In genomic region chr13:44917589-44918322, GRCh38 we compare ENCODE assay signal across 1 cellular context.
TF ChIP-seq lines count a peak whose summit lies in the region.

No MANE protein-coding gene starts in this region.

TF ChIP-seq in K562, 482 proteins besides CTCF, POLR2A, EP300 and RAD21 (continued from another document and continues in another):
- TF ChIP-seq PRDM10 (IDR thresholded peaks at IDR 0.05; ENCODE audit: partially characterized antibody) (peak; percentile 27), CBFA2T2 (conservative IDR thresholded peaks at IDR 0.05) (peak; percentile 33), SOX6 (IDR thresholded peaks at IDR 0.05) (peak; percentile 42), CCAR2 (IDR thresholded peaks at IDR 0.05; ENCODE audit: low read depth, low read length) (no peak), ZNF12 (CRISPR knock-in tag; IDR thresholded peaks at IDR 0.05) (no peak), DDX20 (tag; IDR thresholded peaks at IDR 0.05; ENCODE audit: low read depth) (no peak), HDAC3 (IDR thresholded peaks at IDR 0.05; ENCODE audit: borderline replicate concordance, partially characterized antibody) (no peak), ZNF41 (CRISPR knock-in tag; conservative IDR thresholded peaks at IDR 0.05) (no peak), TFAM (CRISPR knock-in tag; conservative IDR thresholded peaks at IDR 0.05) (no peak), TBP (optimal IDR thresholded peaks at IDR 0.05; ENCODE audit: low read depth, low read length) (peak; percentile 100), CREBBP (IDR thresholded peaks at IDR 0.05; ENCODE audit: low read depth, low read length) (no peak), CHD4 (IDR thresholded peaks at IDR 0.05; ENCODE audit: insufficient read depth, insufficient replicate concordance, low read depth, low read length, poor library complexity, severe bottlenecking) (no peak), PHF8 (IDR thresholded peaks at IDR 0.05; ENCODE audit: borderline replicate concordance, low read length) (no peak), MTA3 (IDR thresholded peaks at IDR 0.05; ENCODE audit: borderline replicate concordance) (0 out of 2 replicates have a peak, but pooled peaks have one; percentile 30), GABPA (tag; conservative IDR thresholded peaks at IDR 0.05; ENCODE audit: low read depth) (peak; percentile 61), KAT2B (IDR thresholded peaks at IDR 0.05; ENCODE audit: low read depth, low read length) (no peak), KLF10 (CRISPR knock-in tag; IDR thresholded peaks at IDR 0.05) (no peak), PHB (CRISPR knock-in tag; IDR thresholded peaks at IDR 0.05) (no peak), ZNF324 (CRISPR knock-in tag; IDR thresholded peaks at IDR 0.05) (no peak), TCF3 (CRISPR knock-in tag; IDR thresholded peaks at IDR 0.05) (peak; percentile 34), ARID1B (IDR thresholded peaks at IDR 0.05) (no peak), SREBF1 (IDR thresholded peaks at IDR 0.05; ENCODE audit: borderline replicate concordance, low read depth, low read length) (no peak), ZFPM2 (CRISPR knock-in tag; IDR thresholded peaks at IDR 0.05) (no peak), RBM34 (IDR thresholded peaks at IDR 0.05; ENCODE audit: borderline replicate concordance, insufficient read depth, low read length) (no peak), ZNF76 (CRISPR knock-in tag; IDR thresholded peaks at IDR 0.05; ENCODE audit: borderline replicate concordance) (no peak), DACH1 (IDR thresholded peaks at IDR 0.05; ENCODE audit: partially characterized antibody) (no peak), RBFOX2 (IDR thresholded peaks at IDR 0.05; ENCODE audit: low read depth, low read length) (no peak), HSF4 (CRISPR knock-in tag; IDR thresholded peaks at IDR 0.05; ENCODE audit: borderline replicate concordance) (no peak), ZC3H8 (IDR thresholded peaks at IDR 0.05) (no peak), HLTF (IDR thresholded peaks at IDR 0.05) (no peak), DPF2 (IDR thresholded peaks at IDR 0.05) (no peak), ESRRA (IDR thresholded peaks at IDR 0.05; ENCODE audit: borderline replicate concordance, low read depth) (peak; percentile 60), ZNF644 (tag; IDR thresholded peaks at IDR 0.05; ENCODE audit: low read depth) (no peak), TARDBP (IDR thresholded peaks at IDR 0.05) (no peak), TEAD2 (tag; IDR thresholded peaks at IDR 0.05) (no peak), GATAD2A (IDR thresholded peaks at IDR 0.05) (no peak), HDAC2 (IDR thresholded peaks at IDR 0.05) (no peak; the same call in 1 of the 2 replicates), MYBL2 (IDR thresholded peaks at IDR 0.05; ENCODE audit: low read depth) (peak; percentile 96), MYBL2 (CRISPR knock-in tag; IDR thresholded peaks at IDR 0.05; ENCODE audit: borderline replicate concordance) (no peak), ZNF445 (CRISPR knock-in tag; IDR thresholded peaks at IDR 0.05; ENCODE audit: low read depth) (no peak), KDM2B (CRISPR knock-in tag; IDR thresholded peaks at IDR 0.05) (no peak), THAP12 (CRISPR knock-in tag; IDR thresholded peaks at IDR 0.05) (no peak), ZNF717 (CRISPR knock-in tag; IDR thresholded peaks at IDR 0.05) (no peak), RFX1 (IDR thresholded peaks at IDR 0.05) (no peak), POLR2AphosphoS5 (IDR thresholded peaks at IDR 0.05; ENCODE audit: control insufficient read depth, insufficient read depth, low read depth, low read length) (peak; percentile 57; the same call in 1 of the 2 replicates), ERF (CRISPR knock-in tag; IDR thresholded peaks at IDR 0.05) (no peak), CBX2 (IDR thresholded peaks at IDR 0.05; ENCODE audit: insufficient read depth, low read length, poor library complexity, severe bottlenecking) (no peak), ZFX (CRISPR knock-in tag; IDR thresholded peaks at IDR 0.05) (no peak; the same call in 1 of the 2 replicates), NFE2 (IDR thresholded peaks at IDR 0.05; ENCODE audit: low read depth) (no peak), HMGN3 (IDR thresholded peaks at IDR 0.05; ENCODE audit: borderline replicate concordance, extremely low read depth, insufficient read length, low read depth, low read length) (no peak), TSHZ1 (CRISPR knock-in tag; IDR thresholded peaks at IDR 0.05) (no peak), BCL6 (CRISPR knock-in tag; IDR thresholded peaks at IDR 0.05) (no peak), FUS (optimal IDR thresholded peaks at IDR 0.05; ENCODE audit: low read depth, low read length) (no peak), MIER1 (IDR thresholded peaks at IDR 0.05; ENCODE audit: low read depth) (no peak), USF2 (CRISPR knock-in tag; IDR thresholded peaks at IDR 0.05) (no peak), ZNF449 (CRISPR knock-in tag; IDR thresholded peaks at IDR 0.05) (no peak), CBX3 (IDR thresholded peaks at IDR 0.05; ENCODE audit: borderline replicate concordance in 1 of 2, low read length in 2 of 2) (no peak; a peak in 1 of 3 replicates), POLR3A (IDR thresholded peaks at IDR 0.05; ENCODE audit: borderline replicate concordance, extremely low read depth, insufficient read depth, insufficient read length) (peak; percentile 92), BACH1 (tag; IDR thresholded peaks at IDR 0.05) (peak; percentile 32; the same call in 1 of the 2 replicates), TRIM24 (IDR thresholded peaks at IDR 0.05) (peak in 1 of 2 experiments; percentile 24; a peak in 1 of 4 replicates), EWSR1 (IDR thresholded peaks at IDR 0.05; ENCODE audit: borderline replicate concordance, low read depth, partially characterized antibody) (no peak), ARID3B (CRISPR knock-in tag; IDR thresholded peaks at IDR 0.05; ENCODE audit: borderline replicate concordance) (no peak), RBM22 (IDR thresholded peaks at IDR 0.05; ENCODE audit: low read depth, low read length, poor library complexity, severe bottlenecking) (no peak), RNF219 (CRISPR knock-in tag; IDR thresholded peaks at IDR 0.05) (no peak), HDAC1 (IDR thresholded peaks at IDR 0.05) (peak in 1 of 2 experiments; percentile 62; a peak in 2 of 4 replicates), NR3C1 (CRISPR knock-in tag; IDR thresholded peaks at IDR 0.05) (no peak)
